Comparison of ENCODE assay signal across 2 cellular contexts in genomic region chr12:85711735-85712390, GRCh38.
TF ChIP-seq lines count a peak whose summit lies in the region.

No MANE protein-coding gene starts in this region.

TF ChIP-seq in IMR-90, 13 proteins besides CTCF, POLR2A, EP300 and RAD21:
- TF ChIP-seq CHD1 (IDR thresholded peaks at IDR 0.05; ENCODE audit: low read depth, low read length) (no peak), CEBPB (IDR thresholded peaks at IDR 0.05; ENCODE audit: low read depth, low read length) (0 out of 2 replicates have a peak, but pooled peaks have one; percentile 26), MAFK (IDR thresholded peaks at IDR 0.05; ENCODE audit: low read depth, low read length) (no peak)

TF ChIP-seq in HepG2, 621 proteins besides CTCF, POLR2A, EP300 and RAD21:
- TF ChIP-seq ATF7 (IDR thresholded peaks at IDR 0.05) (0 out of 2 replicates have a peak, but pooled peaks have one; percentile 15), ATF7 (CRISPR knock-in tag; IDR thresholded peaks at IDR 0.05) (no peak), CREB1 (IDR thresholded peaks at IDR 0.05) (peak; percentile 77), CREB1 (CRISPR knock-in tag; IDR thresholded peaks at IDR 0.05) (no peak), CEBPB (IDR thresholded peaks at IDR 0.05; ENCODE audit: borderline replicate concordance, low read depth, low read length) (peak; percentile 13; the same call in 1 of the 2 replicates), ZSCAN20 (CRISPR knock-in tag; IDR thresholded peaks at IDR 0.05; ENCODE audit: borderline replicate concordance) (no peak)
